8 cellular contexts compared by ENCODE assay signal in genomic region chr1:211335507-211336157, GRCh38. TPM values are rescaled to one million over a fixed set of nuclear protein-coding genes. Genes with fewer than 3 reads are reported as not detected.
DNase-seq lines count a peak whose midpoint lies in the region; ATAC-seq, FAIRE-seq and TF ChIP-seq lines count a peak whose summit lies in the region.

No MANE protein-coding gene starts in this region.

- intact Hi-C loops in testis (cut with DNase I; ENCODE audit: low total_unique reads): loop anchor here (10.0 kb wide), 1 partner anchor 319 kb away; no protein-coding TSS in a partner anchor

- H3K9me3 ChIP-seq in duodenal mucosa (ENCODE audit: control insufficient read depth in 1 of 2, low read length in 2 of 2) (no peaks in the 10 kb centered on the region), testis (no peaks in the 10 kb centered on the region)

- WGBS in testis, 2 donors: 92 to 93% methylated on average over 3 of the region's 3 CpGs

- FAIRE-seq in GM12892 (lab: Jason Lieb, UNC): peak; percentile 78

- no peaks in the 10 kb centered on the region for H3K27me3 ChIP-seq in duodenal mucosa (ENCODE audit: control insufficient read depth in 1 of 2, insufficient read depth in 2 of 2, low read length in 2 of 2)
- H3K27me3 ChIP-seq in testis: no peaks in the 10 kb centered on the region

- H3K4me1 ChIP-seq in duodenal mucosa (ENCODE audit: control insufficient read depth in 1 of 2, insufficient read depth in 2 of 2, low read length in 2 of 2) (peaks cover 53 to 56% of the 10 kb centered on the region in 2 donors), testis (peaks cover 13% of the 10 kb centered on the region)

- peak overlapping the region; percentile 15 to 20 for H3K9ac ChIP-seq in duodenal mucosa (ENCODE audit: low read depth in 1 of 2, low read length in 2 of 2)

- H3K4me3 ChIP-seq in duodenal mucosa (ENCODE audit: low read depth in 1 of 2, low read length in 2 of 2): peak overlapping the region; percentile 1 to 44
- no peak overlapping the region for H3K4me3 ChIP-seq in testis

- TF ChIP-seq POLR2A in GM12892 (IDR thresholded peaks at IDR 0.05; ENCODE audit: low read depth, low read length) (no peak), testis (IDR thresholded peaks at IDR 0.05) (no peak)

- TF ChIP-seq CTCF in GM20000 (IDR thresholded peaks at IDR 0.05; ENCODE audit: extremely low read depth, missing control alignments): no peak
- TF ChIP-seq CTCF in testis (IDR thresholded peaks at IDR 0.05): no peak

- ATAC-seq in HG03439 (IDR thresholded peaks at IDR 0.05; ENCODE audit: unreplicated experiment) (peak; percentile 71), HG02970 (IDR thresholded peaks at IDR 0.05; ENCODE audit: low FRiP score, unreplicated experiment) (no peak)

- peak; percentile 41 for DNase-seq in GM12892 (ENCODE audit: insufficient read length)
- peak; percentile 46 for DNase-seq in GM20000 (ENCODE audit: low spot score)
- no peak for DNase-seq in NCI-H524 (lab: John Stamatoyannopoulos, UW)
- no peak for DNase-seq in testis
- DNase-seq in occipital lobe (lab: John Stamatoyannopoulos, UW): no peak

- H3K36me3 ChIP-seq in duodenal mucosa (ENCODE audit: control insufficient read depth in 1 of 2, insufficient read depth in 2 of 2, low read length in 2 of 2): no peaks in the 10 kb centered on the region
- H3K36me3 ChIP-seq in testis (ENCODE audit: low read depth, missing control alignments): no peaks in the 10 kb centered on the region

- H3K27ac ChIP-seq in duodenal mucosa (ENCODE audit: low read depth, low read length) (no peak overlapping the region), testis (no peak overlapping the region)

RNA-seq across cellular contexts. Expression of gene TRAF5, which starts 9.0 kb away (rescaled TPM):
- polyA plus RNA-seq in GM12892 (2012; ENCODE audit: missing spikeins): 28.9 TPM
- total RNA-seq in testis (10 to 100 TPM; 20.3 to 22.2 TPM), occipital lobe (13.9 TPM)
- polyA plus RNA-seq in testis (ENCODE audit: insufficient read depth, low read depth, low replicate concordance): 25.1 TPM

Comparison
In these comparisons a context has a peak if more than half of its experiments do, and no peak if none do; other contexts are left out.
1. DNase-seq: peak in GM12892 (single experiment) and GM20000 (single experiment); none in NCI-H524 (0 of 2), testis (single experiment) and occipital lobe (single experiment).
2. H3K4me3 ChIP-seq: peak in duodenal mucosa (2 of 2); none in testis (0 of 2).